ENCODE assay signal across 14 cellular contexts in the genomic region with DNA sequence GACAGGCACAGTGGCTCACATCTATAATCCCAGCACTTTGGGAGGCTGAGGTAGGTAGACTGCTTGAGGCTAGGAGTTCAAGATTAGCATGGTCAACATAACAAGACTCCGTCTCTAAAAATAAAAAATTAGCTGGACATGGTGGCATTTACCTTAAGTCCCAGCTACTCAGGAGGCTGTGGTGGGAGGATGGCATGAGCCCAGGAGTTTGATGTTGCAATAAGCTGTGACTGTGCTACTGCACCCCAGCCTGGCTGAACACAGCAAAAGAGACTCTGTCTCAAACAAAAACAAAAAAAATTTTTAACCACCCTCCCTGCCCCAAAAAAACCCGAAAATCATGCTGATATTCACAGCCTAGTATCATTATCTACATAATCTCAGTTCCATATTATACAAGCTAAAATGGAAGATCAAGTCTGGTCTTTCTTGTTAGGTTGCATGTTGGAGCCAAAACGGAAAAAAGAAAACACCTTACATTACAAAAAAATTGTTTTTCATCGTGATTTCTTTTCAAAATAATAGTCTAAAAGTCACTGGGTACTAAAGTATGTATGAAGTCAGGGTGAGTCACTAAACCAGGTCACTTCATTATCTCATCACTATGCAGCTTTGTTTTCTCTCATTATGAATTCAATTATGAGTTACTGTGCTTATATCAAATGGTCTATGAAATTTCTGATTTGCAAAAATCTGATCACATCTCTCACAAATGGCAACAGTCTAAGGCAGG. TPM values are rescaled to one million over a fixed set of nuclear protein-coding genes. Genes with fewer than 3 reads are reported as not detected.
DNase-seq lines count a peak whose midpoint lies in the region; ATAC-seq, FAIRE-seq and TF ChIP-seq lines count a peak whose summit lies in the region.
"Had no signal": no experiment of that assay in that cellular context is flagged by ENCODE, and none has a peak within 500 bp of the region (broad histone marks: within the 10 kb centered on the region; RNA-seq: fewer than 3 reads in every experiment).

No MANE protein-coding gene starts in this region.

- no peak for FAIRE-seq in GM12878 (lab: Jason Lieb, UNC)
- FAIRE-seq: GM12891 had no signal

- H3K27me3 ChIP-seq in left ventricle myocardium inferior (ENCODE audit: low read depth) = no peaks in the 10 kb centered on the region
- H3K27me3 ChIP-seq in GM12878 (replicated peaks in 1 of 2; ENCODE audit: control insufficient read depth in 2 of 2, insufficient read depth in 2 of 2, low read length in 1 of 2) = no peaks in the 10 kb centered on the region
- H3K27me3 ChIP-seq: BE2C had no signal

- H3K4me3 ChIP-seq in left ventricle myocardium inferior = no peak overlapping the region
- no peak overlapping the region for H3K4me3 ChIP-seq in GM12878

- no peak for TF ChIP-seq EP300 in GM12878 (IDR thresholded peaks at IDR 0.05; ENCODE audit: borderline replicate concordance in 1 of 2, control insufficient read depth in 1 of 2, low read depth in 2 of 2, low read length in 2 of 2)

- no peaks in the 10 kb centered on the region for H3K36me3 ChIP-seq in left ventricle myocardium inferior
- peaks cover 0 to 3% of the 10 kb centered on the region in 2 experiments; a peak in 1 of 4 replicates for H3K36me3 ChIP-seq in GM12878 (ENCODE audit: control insufficient read depth in 2 of 2, insufficient read depth in 2 of 2, low read length in 1 of 2)
- H3K36me3 ChIP-seq: BE2C had no signal

- CTCF ChIA-PET in GM12878 (lab: Yijun Ruan, JAX) = interaction anchor here (0.8 to 2.1 kb wide), 5 partner anchors 10 to 439 kb away, joined by 3 to 14 read pairs (median 6); no protein-coding TSS in a partner anchor

- no peak for DNase-seq in Right ventricle myocardium inferior (ENCODE audit: missing footprints)
- DNase-seq in left ventricle myocardium inferior = no peak
- DNase-seq in GM12878 (ENCODE audit: low read depth, low spot score) = no peak
- DNase-seq in kidney tubule cell (ENCODE audit: low spot score) = peak; percentile 61
- DNase-seq in GDM1 (lab: John Stamatoyannopoulos, UW) = no peak
- DNase-seq in activated CD4-positive, alpha-beta T cell treated with anti-CD3 and anti-CD28 coated beads, Interleukin-2, amount 50 U/mL, for 48 hours = no peak
- no peak for DNase-seq in NCI-H345 (lab: John Stamatoyannopoulos, UW)
- DNase-seq: activated naive CD4-positive, alpha-beta T cell treated with anti-CD3 and anti-CD28 coated beads for 36 hours; BE2C; NCI-H446 treated with DMSO at 0.1 percent for 48 hours; occipital lobe had no signal

- no peak for TF ChIP-seq RAD21 in GM12878 (IDR thresholded peaks at IDR 0.05; ENCODE audit: insufficient read depth, low read depth, low read length)

- intact Hi-C loops in Right ventricle myocardium inferior (cut with DNase I) = loop anchor here (1.0 kb wide), 1 partner anchor 241 kb away; no protein-coding TSS in a partner anchor
- intact Hi-C loops in left ventricle myocardium inferior (cut with micrococcal nuclease) = loop anchor here (5.0 to 10.0 kb wide), 2 partner anchors 201 to 444 kb away; no protein-coding TSS in a partner anchor
- intact Hi-C loops in GM12878 (cut with micrococcal nuclease; ENCODE audit: unreplicated experiment) = no loop called here

- peaks cover 14% of the 10 kb centered on the region for H3K79me2 ChIP-seq in GM12878 (ENCODE audit: control insufficient read depth, insufficient read depth, low read length)

- POLR2A ChIA-PET in GM12878 (lab: Charles Lee) = no interaction called here

- H3K4me1 ChIP-seq in left ventricle myocardium inferior (peaks cover 18% of the 10 kb centered on the region), GM12878 (ENCODE audit: control insufficient read depth, insufficient read depth, low read length) (no peaks in the 10 kb centered on the region)

- H3K9ac ChIP-seq in GM12878 (ENCODE audit: control insufficient read depth, insufficient read depth, low read length) = no peak overlapping the region

- no peaks in the 10 kb centered on the region for H4K20me1 ChIP-seq in GM12878 (ENCODE audit: control insufficient read depth, insufficient read depth)

- RAD21 ChIA-PET in GM12878 (lab: Charles Lee; ENCODE audit: unreplicated experiment) = interaction anchor here (0.8 kb wide), 1 partner anchor 241 kb away, joined by 6 read pairs; no protein-coding TSS in a partner anchor

- ATAC-seq in Right ventricle myocardium inferior = peak; percentile 72
- ATAC-seq in GM12878 = peak; percentile 13; the same call in 2 of the 3 replicates
- no peak for ATAC-seq in HG02623 (IDR thresholded peaks at IDR 0.05; ENCODE audit: unreplicated experiment)

- SMC1A ChIA-PET in GM12878 (lab: Charles Lee; ENCODE audit: uncharacterized antibody, unreplicated experiment) = interaction anchor here (0.7 to 2.7 kb wide), 6 partner anchors 10 to 241 kb away, joined by 3 to 11 read pairs (median 4); partner anchors contain the start of gene GXYLT1

- TF ChIP-seq CTCF in left ventricle myocardium inferior (IDR thresholded peaks at IDR 0.05; ENCODE audit: borderline replicate concordance) = no peak
- TF ChIP-seq CTCF in GM12878 (IDR thresholded peaks at IDR 0.05 in 2 of 3, conservative IDR thresholded peaks at IDR 0.05 in 1 of 3; ENCODE audit: control insufficient read depth in 2 of 3, extremely low read depth in 1 of 3, insufficient read depth in 1 of 3, low read depth in 3 of 3, low read length in 3 of 3) = no peak

- H3K9me3 ChIP-seq in left ventricle myocardium inferior (replicated peaks) (no peaks in the 10 kb centered on the region), GM12878 (replicated peaks; ENCODE audit: control insufficient read depth, insufficient read depth, low read length) (no peaks in the 10 kb centered on the region)
- H3K9me3 ChIP-seq: BE2C had no signal

- in situ Hi-C loops in GM12878 (cut with MboI) = loop anchor here (5.0 kb wide), 1 partner anchor 196 kb away; the partner anchor contains the start of genes PPHLN1 and ZCRB1

- no peak for TF ChIP-seq POLR2A in GM12878 (IDR thresholded peaks at IDR 0.05; ENCODE audit: low read depth, low read length)

- BruUV-seq in GM12878 (replicated peaks; lab: Mats Ljungman, UMichigan) = no TSS peak

- no peak overlapping the region for H3K4me2 ChIP-seq in GM12878 (ENCODE audit: control insufficient read depth, insufficient read depth)

- H2AFZ ChIP-seq in GM12878 (ENCODE audit: control insufficient read depth, low read depth, low read length) = no peak overlapping the region

- H3K27ac ChIP-seq in left ventricle myocardium inferior (replicated peaks) (no peak overlapping the region), GM12878 (ENCODE audit: control insufficient read depth, insufficient read depth) (no peak overlapping the region)
- H3K27ac ChIP-seq: HL-60 had no signal

- WGBS in GM12878 (ENCODE audit: insufficient coverage, insufficient replicate concordance, low lambda C conversion rate, missing lambda C conversion rate) = 86% methylated on average over 4 of the region's 4 CpGs

TF ChIP-seq in GM12878, 131 proteins besides CTCF, POLR2A, EP300 and RAD21 (continues in another document):
- TF ChIP-seq, protein P1, sequence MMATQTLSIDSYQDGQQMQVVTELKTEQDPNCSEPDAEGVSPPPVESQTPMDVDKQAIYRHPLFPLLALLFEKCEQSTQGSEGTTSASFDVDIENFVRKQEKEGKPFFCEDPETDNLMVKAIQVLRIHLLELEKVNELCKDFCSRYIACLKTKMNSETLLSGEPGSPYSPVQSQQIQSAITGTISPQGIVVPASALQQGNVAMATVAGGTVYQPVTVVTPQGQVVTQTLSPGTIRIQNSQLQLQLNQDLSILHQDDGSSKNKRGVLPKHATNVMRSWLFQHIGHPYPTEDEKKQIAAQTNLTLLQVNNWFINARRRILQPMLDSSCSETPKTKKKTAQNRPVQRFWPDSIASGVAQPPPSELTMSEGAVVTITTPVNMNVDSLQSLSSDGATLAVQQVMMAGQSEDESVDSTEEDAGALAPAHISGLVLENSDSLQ (IDR thresholded peaks at IDR 0.05) = no peak
- TF ChIP-seq YBX1 (IDR thresholded peaks at IDR 0.05) (no peak), PAX5 (IDR thresholded peaks at IDR 0.05; ENCODE audit: borderline replicate concordance, low read depth, low read length) (no peak), KAT2A (conservative IDR thresholded peaks at IDR 0.05; ENCODE audit: control insufficient read depth, low read depth, low read length) (no peak), NR2F1 (conservative IDR thresholded peaks at IDR 0.05) (no peak), KDM1A (IDR thresholded peaks at IDR 0.05; ENCODE audit: borderline replicate concordance) (no peak)

RNA-seq across cellular contexts. Expression of gene GXYLT1, which starts 13.8 kb away (rescaled TPM):
- total RNA-seq in Right ventricle myocardium inferior (4.8 TPM), left ventricle myocardium inferior (5.4 TPM), GM12878 (2014; rRNA removed) (7.9 and 8.5 TPM in 2 replicates), GM12878 (2014; rRNA removed; fragmentation: Illumina TruSeq; extraction: Trizol) (7.1 and 7.8 TPM in 2 replicates), GM12878 (2021) (8.7 and 9.4 TPM in 2 replicates)
- total RNA-seq in GM12878 (2013; cell fraction: nucleolus; rRNA removed) = 17.6 and 18.4 TPM in 2 replicates
- 2.5 TPM for polyA plus RNA-seq in GM12878 (2011; ENCODE audit: low read depth)
- polyA plus RNA-seq in GM12878 (2011; rRNA removed) (10.3 and 18.3 TPM in 2 replicates), GM12878 (2014; fragmentation: Illumina TruSeq; extraction: Trizol) (10.2 and 17.7 TPM in 2 replicates), GM12878 (2014; fragmentation: Nextera tagmentation; extraction: Ambion mirVana) (1 to 10 TPM; 2.3 to 2.4 TPM), GM12878 (2014; rRNA removed) (6.3 and 7.0 TPM in 2 replicates), GM12878 (2016; fragmentation: Nextera tagmentation; extraction: Ambion mirVana) (10 to 100 TPM; 12.7 to 14.9 TPM)
- polyA plus RNA-seq in GM12878 (2011; cell fraction: cytosol; rRNA removed) = 3.5 and 3.6 TPM in 2 replicates
- 4.6 and 5.5 TPM in 2 replicates for polyA plus RNA-seq in GM12878 (2011; cell fraction: nucleus; rRNA removed)
- 4.1 and 4.8 TPM in 2 replicates for polyA plus RNA-seq in GM12878 (2012)
- polyA minus RNA-seq in GM12878 (2011; rRNA and poly(A)+ RNA removed) = 5.5 and 8.9 TPM in 2 replicates
- polyA minus RNA-seq in GM12878 (2011; cell fraction: cytosol; rRNA and poly(A)+ RNA removed) = 4.7 and 5.4 TPM in 2 replicates
- polyA minus RNA-seq in GM12878 (2011; cell fraction: nucleus; rRNA and poly(A)+ RNA removed) = 4.7 and 7.4 TPM in 2 replicates
